17 cellular contexts compared by ENCODE assay signal in the genomic region with DNA sequence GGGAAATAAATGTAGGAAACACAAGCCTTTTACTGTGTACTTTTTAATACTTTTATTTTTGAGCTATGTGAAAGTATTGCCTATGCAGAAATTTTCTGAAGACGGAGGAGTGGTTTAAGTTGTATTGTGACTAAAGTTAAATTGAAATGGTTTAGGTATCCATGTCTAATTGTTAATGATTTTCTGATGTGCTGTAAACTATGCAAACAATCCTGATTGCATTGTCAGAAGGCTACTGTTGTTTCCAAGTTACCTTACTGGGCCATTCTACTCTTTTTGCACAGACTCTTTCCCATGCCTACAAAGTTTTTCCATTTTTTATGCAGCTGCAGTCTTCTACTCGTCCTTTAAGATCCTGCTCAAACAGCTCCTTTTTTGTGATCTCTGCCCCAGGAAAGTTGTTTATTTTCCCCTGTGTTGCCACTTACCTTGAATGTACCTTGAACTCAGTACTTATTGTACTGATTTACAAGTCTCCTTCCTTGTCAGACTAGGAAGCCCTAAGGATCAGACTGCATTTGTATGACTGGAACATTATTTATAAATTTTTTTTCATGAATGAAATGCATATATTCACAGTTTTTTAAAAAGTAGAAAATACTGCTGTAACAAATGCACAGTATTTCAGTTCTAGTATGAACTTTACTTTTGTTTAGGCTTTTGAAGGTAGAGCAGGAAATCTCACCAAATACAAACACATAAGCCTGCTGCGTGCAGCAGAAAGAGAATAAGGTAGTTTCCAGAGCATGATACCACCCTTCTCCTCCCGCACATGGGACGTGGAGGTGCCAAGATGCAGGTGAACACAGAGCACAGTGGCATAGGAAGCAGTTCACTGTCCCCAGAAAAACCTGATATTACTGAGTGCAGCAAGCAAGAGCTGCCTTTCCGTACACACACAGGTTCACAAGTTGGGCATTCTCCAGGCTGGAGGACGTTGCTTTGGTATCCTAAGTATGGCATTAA.
DNase-seq lines count a peak whose midpoint lies in the region; FAIRE-seq and TF ChIP-seq lines count a peak whose summit lies in the region.
"Had no signal": no experiment of that assay in that cellular context is flagged by ENCODE, and none has a peak within 500 bp of the region (broad histone marks: within the 10 kb centered on the region; RNA-seq: fewer than 3 reads in every experiment).

No MANE protein-coding gene starts in this region.

- H3K27ac Mint-ChIP-seq in activated CD4-positive, alpha-beta T cell treated with anti-CD3 and anti-CD28 coated beads, Interleukin-2, amount 10 ng/mL, durations not matched to agents 24 days and 14 days = no peak overlapping the region
- H3K27ac Mint-ChIP-seq: CD8-positive, alpha-beta memory T cell had no signal

- peak; percentile 45 for FAIRE-seq in kidney (lab: Jason Lieb, UNC)
- FAIRE-seq: GM19239 had no signal

- TF ChIP-seq EP300 in transverse colon (IDR thresholded peaks at IDR 0.05; ENCODE audit: low read depth) = no peak

- peak overlapping the region in 1 of 2 donors; percentile 67 for H3K9ac ChIP-seq in colonic mucosa (ENCODE audit: low read depth in 2 of 2, low read length in 2 of 2)
- no peak overlapping the region for H3K9ac ChIP-seq in kidney (ENCODE audit: low read length in 2 of 2)
- H3K9ac ChIP-seq: BLaER1 had no signal

- H3K4me1 ChIP-seq in colonic mucosa = no peaks in the 10 kb centered on the region
- H3K4me1 ChIP-seq in kidney (ENCODE audit: control insufficient read depth in 1 of 2, insufficient read depth in 1 of 2, low read depth in 1 of 2, low read length in 2 of 2) = peaks cover 2 to 7% of the 10 kb centered on the region in 2 donors
- H3K4me1 ChIP-seq in transverse colon = peaks cover 0 to 22% (median 8%) of the 10 kb centered on the region in 4 donors
- H3K4me1 ChIP-seq: BLaER1 had no signal

- no peaks in the 10 kb centered on the region for H3K9me3 ChIP-seq in colonic mucosa
- H3K9me3 ChIP-seq in kidney (ENCODE audit: control insufficient read depth in 1 of 2, low read length in 2 of 2) = no peaks in the 10 kb centered on the region
- no peaks in the 10 kb centered on the region for H3K9me3 ChIP-seq in transverse colon
- H3K9me3 ChIP-seq: BLaER1, Caco-2 had no signal

- H3K4me1 Mint-ChIP-seq in activated CD4-positive, alpha-beta T cell treated with anti-CD3 and anti-CD28 coated beads, Interleukin-2, amount 10 ng/mL, durations not matched to agents 24 days and 14 days = no peaks in the 10 kb centered on the region
- H3K4me1 Mint-ChIP-seq: CD8-positive, alpha-beta memory T cell had no signal

- peak overlapping the region; percentile 50 for H3K27ac ChIP-seq in colonic mucosa
- H3K27ac ChIP-seq in kidney (ENCODE audit: low read depth in 2 of 2, low read length in 2 of 2) = peak overlapping the region in 1 of 2 donors; percentile 54
- H3K27ac ChIP-seq in transverse colon = peak overlapping the region; percentile 74 to 77 (median 76)
- H3K27ac ChIP-seq: BLaER1 had no signal

- H3K27me3 ChIP-seq in colonic mucosa = no peaks in the 10 kb centered on the region
- H3K27me3 ChIP-seq in transverse colon = no peaks in the 10 kb centered on the region
- H3K27me3 ChIP-seq: BLaER1 had no signal

- H3K4me3 Mint-ChIP-seq in activated CD4-positive, alpha-beta T cell treated with anti-CD3 and anti-CD28 coated beads, Interleukin-2, amount 10 ng/mL, durations not matched to agents 24 days and 14 days = no peak overlapping the region
- H3K4me3 Mint-ChIP-seq: CD8-positive, alpha-beta memory T cell had no signal

- in situ Hi-C loops in transverse colon (cut with MboI; ENCODE audit: low pct_ligation_motif_present in 1 of 4, low pct_unique_long_range_greater_than_20kb in 1 of 4, low sequenced_read_pairs in 3 of 4) = no loop called here

- intact Hi-C loops in activated CD4-positive, alpha-beta T cell treated with anti-CD3 and anti-CD28 coated beads, Interleukin-2, amount 10 ng/mL, durations not matched to agents 24 days and 14 days (cut with micrococcal nuclease) = no loop called here
- intact Hi-C loops in colonic mucosa (cut with DNase I) (loop anchor here (5.0 kb wide), 1 partner anchor 54 kb away; no protein-coding TSS in a partner anchor), kidney (cut with DNase I) (no loop called here), transverse colon (cut with DNase I; ENCODE audit: low total_unique reads) (no loop called here)

- 45 to 48% methylated on average over 3 to 7 of the region's 7 CpGs for WGBS in transverse colon (ENCODE audit: low coverage in 1 of 2), 2 donors

- no peak overlapping the region for H3K4me3 ChIP-seq in colonic mucosa
- H3K4me3 ChIP-seq in kidney (ENCODE audit: low read length in 2 of 2) = peak overlapping the region in 1 of 2 donors; percentile 30
- no peak overlapping the region for H3K4me3 ChIP-seq in transverse colon
- H3K4me3 ChIP-seq: BLaER1 had no signal

- no peaks in the 10 kb centered on the region for H3K36me3 ChIP-seq in colonic mucosa
- no peaks in the 10 kb centered on the region for H3K36me3 ChIP-seq in kidney (ENCODE audit: control insufficient read depth in 1 of 2, insufficient read depth in 2 of 2, low read length in 2 of 2)
- no peaks in the 10 kb centered on the region for H3K36me3 ChIP-seq in transverse colon
- H3K36me3 ChIP-seq: BLaER1 had no signal

- DNase-seq in activated CD4-positive, alpha-beta T cell treated with anti-CD3 and anti-CD28 coated beads, Interleukin-2, amount 10 ng/mL, durations not matched to agents 24 days and 14 days = peak; percentile 42
- DNase-seq in activated CD4-positive, alpha-beta T cell treated with anti-CD3 and anti-CD28 coated beads, Interleukin-2, amount 50 U/mL, for 1 hour = no peak
- DNase-seq in colonic mucosa (peak; percentile 35), kidney (no peak), transverse colon (no peak), NCI-H510A (lab: John Stamatoyannopoulos, UW) (no peak), occipital lobe (lab: John Stamatoyannopoulos, UW) (no peak)
- DNase-seq in stimulated activated CD4-positive, alpha-beta T cell treated with anti-CD3 and anti-CD28 coated beads, Interleukin-4, amount 100 ng/mL, for 24 hours = no peak
- DNase-seq: 8988T; AML-193; Caco-2; CD8-positive, alpha-beta memory T cell; DND-41; GF-D8; H7 had no signal

- TF ChIP-seq CTCF in colonic mucosa (IDR thresholded peaks at IDR 0.05) (no peak), kidney (IDR thresholded peaks at IDR 0.05; ENCODE audit: borderline replicate concordance, extremely low read depth, insufficient read depth) (no peak), transverse colon (IDR thresholded peaks at IDR 0.05) (no peak)

- no peaks in the 10 kb centered on the region for H3K36me3 Mint-ChIP-seq in activated CD4-positive, alpha-beta T cell treated with anti-CD3 and anti-CD28 coated beads, Interleukin-2, amount 10 ng/mL, durations not matched to agents 24 days and 14 days (ENCODE audit: low read depth)

- peaks cover 15% of the 10 kb centered on the region for H3K27me3 Mint-ChIP-seq in activated CD4-positive, alpha-beta T cell treated with anti-CD3 and anti-CD28 coated beads, Interleukin-2, amount 10 ng/mL, durations not matched to agents 24 days and 14 days

- TF ChIP-seq POLR2A in transverse colon (IDR thresholded peaks at IDR 0.05) = no peak

- H3K9me3 Mint-ChIP-seq in activated CD4-positive, alpha-beta T cell treated with anti-CD3 and anti-CD28 coated beads, Interleukin-2, amount 10 ng/mL, durations not matched to agents 24 days and 14 days = no peaks in the 10 kb centered on the region
- H3K9me3 Mint-ChIP-seq: CD8-positive, alpha-beta memory T cell had no signal

Comparison
In these comparisons a context has a peak if more than half of its experiments do, and no peak if none do; other contexts are left out.
1. DNase-seq: peak in activated CD4-positive, alpha-beta T cell treated with anti-CD3 and anti-CD28 coated beads, Interleukin-2, amount 10 ng/mL, durations not matched to agents 24 days and 14 days (single experiment) and colonic mucosa (single experiment); none in activated CD4-positive, alpha-beta T cell treated with anti-CD3 and anti-CD28 coated beads, Interleukin-2, amount 50 U/mL, for 1 hour (single experiment), kidney (single experiment), transverse colon (single experiment), NCI-H510A (single experiment), occipital lobe (single experiment) and stimulated activated CD4-positive, alpha-beta T cell treated with anti-CD3 and anti-CD28 coated beads, Interleukin-4, amount 100 ng/mL, for 24 hours (single experiment).